28 cellular contexts compared by ENCODE assay signal in genomic region chr12:18261906-18262305, GRCh38. TPM values are rescaled to one million over a fixed set of nuclear protein-coding genes. Genes with fewer than 3 reads are reported as not detected.
DNase-seq lines count a peak whose midpoint lies in the region; FAIRE-seq and TF ChIP-seq lines count a peak whose summit lies in the region.
"Had no signal": no experiment of that assay in that cellular context is flagged by ENCODE, and none has a peak within 500 bp of the region (broad histone marks: within the 10 kb centered on the region; RNA-seq: fewer than 3 reads in every experiment).

No MANE protein-coding gene starts in this region.

- intact Hi-C loops in breast epithelium (cut with DNase I; ENCODE audit: low total_unique reads): no loop called here

- H3K9ac ChIP-seq in keratinocyte (ENCODE audit: control insufficient read depth, extremely low read depth, insufficient read depth, low read length) (peak overlapping the region; percentile 71), smooth muscle cell (ENCODE audit: low read depth) (no peak overlapping the region)

- 79% methylated on average over 5 of the region's 5 CpGs for WGBS in smooth muscle cell (ENCODE audit: low lambda C conversion rate)

- H4K20me1 ChIP-seq in keratinocyte (ENCODE audit: control insufficient read depth, extremely low read depth, insufficient read depth, low read length) (no peaks in the 10 kb centered on the region), smooth muscle cell (ENCODE audit: low read depth) (no peaks in the 10 kb centered on the region)

- H3K9me3 ChIP-seq in breast epithelium: no peaks in the 10 kb centered on the region
- no peaks in the 10 kb centered on the region for H3K9me3 ChIP-seq in keratinocyte (ENCODE audit: control insufficient read depth, low read depth, low read length)
- H3K9me3 ChIP-seq in smooth muscle cell (replicated peaks; ENCODE audit: low read depth): no peaks in the 10 kb centered on the region
- H3K9me3 ChIP-seq: colonic mucosa, SJCRH30, thyroid gland had no signal

- H3K79me2 ChIP-seq in keratinocyte (ENCODE audit: control insufficient read depth, insufficient read depth, low read length): peaks cover 23% of the 10 kb centered on the region
- H3K79me2 ChIP-seq in smooth muscle cell (ENCODE audit: low read depth): no peaks in the 10 kb centered on the region

- H3K4me3 ChIP-seq in breast epithelium (peak overlapping the region in 2 of 3 donors; percentile 49 to 63), keratinocyte (ENCODE audit: control insufficient read depth in 2 of 3, extremely low read depth in 1 of 3, insufficient read depth in 2 of 3, low read depth in 1 of 3, low read length in 3 of 3) (peak overlapping the region; percentile 27 to 65 (median 63)), smooth muscle cell (peak overlapping the region; percentile 25)
- H3K4me3 ChIP-seq: colonic mucosa, SJCRH30, thyroid gland had no signal

- H3K36me3 ChIP-seq in breast epithelium (no peaks in the 10 kb centered on the region), keratinocyte (ENCODE audit: control insufficient read depth in 2 of 2, extremely low read depth in 1 of 2, insufficient read depth in 2 of 2, low read length in 2 of 2) (no peaks in the 10 kb centered on the region), smooth muscle cell (ENCODE audit: low read depth) (no peaks in the 10 kb centered on the region)
- H3K36me3 ChIP-seq: colonic mucosa, SJCRH30, thyroid gland had no signal

- peak overlapping the region; percentile 89 to 92 for H3K27ac ChIP-seq in breast epithelium
- peak overlapping the region; percentile 91 for H3K27ac ChIP-seq in keratinocyte (ENCODE audit: control insufficient read depth, insufficient read depth, low read length)
- H3K27ac ChIP-seq in smooth muscle cell (ENCODE audit: low read depth): no peak overlapping the region
- H3K27ac ChIP-seq: colonic mucosa, SJCRH30, thyroid gland had no signal

- H3K4me1 ChIP-seq in breast epithelium: no peaks in the 10 kb centered on the region
- peaks cover 4% of the 10 kb centered on the region for H3K4me1 ChIP-seq in keratinocyte (ENCODE audit: control insufficient read depth, extremely low read depth, insufficient read depth, low read length)
- H3K4me1 ChIP-seq in smooth muscle cell (ENCODE audit: low read depth): no peaks in the 10 kb centered on the region
- H3K4me1 ChIP-seq: colonic mucosa, SJCRH30, thyroid gland had no signal

- H3K9me1 ChIP-seq in keratinocyte (ENCODE audit: control insufficient read depth, extremely low read depth, insufficient read depth, low read length): no peaks in the 10 kb centered on the region

- peak; percentile 51 for DNase-seq in NCI-H82 (lab: John Stamatoyannopoulos, UW)
- no peak for DNase-seq in breast epithelium (ENCODE audit: low spot score in 2 of 2)
- DNase-seq in keratinocyte (ENCODE audit: low read depth, low spot score): no peak
- no peak for DNase-seq in smooth muscle cell (lab: John Stamatoyannopoulos, UW; ENCODE audit: unreplicated experiment)
- DNase-seq in ACHN: no peak
- no peak for DNase-seq in stimulated activated CD4-positive, alpha-beta T cell treated with anti-CD3 and anti-CD28 coated beads, Interleukin-1b, Interleukin-23, amount 100 ng/mL, for 48 hours
- DNase-seq in stimulated activated CD8-positive, alpha-beta memory T cell treated with anti-CD3 and anti-CD28 coated beads, Interleukin-4, amount 100 ng/mL, for 48 hours: no peak
- DNase-seq: activated CD4-positive, alpha-beta T cell treated with anti-CD3 and anti-CD28 coated beads for 36 hours; activated naive CD4-positive, alpha-beta T cell; activated T-cell treated with anti-CD3 and anti-CD28 coated beads, Interleukin-2, amount 50 U/mL, for 4 hours; AML-193; CD4-positive, alpha-beta memory T cell; colonic mucosa; DMS 273 treated with DMSO at 0.1 percent for 48 hours; head of caudate nucleus; left cardiac atrium; mesenchymal stem cell; NCI-H2081 treated with DMSO at 0.1 percent for 48 hours; occipital lobe; retina; SJCRH30; stimulated activated naive CD8-positive, alpha-beta T cell treated with anti-CD3 and anti-CD28 coated beads, Interleukin-15, Interleukin-2, amounts not matched to agents 100 U/mL and 50 U/mL, for 24 hours; T-helper 17 cell; thyroid gland had no signal

- peak overlapping the region; percentile 83 for H2AFZ ChIP-seq in keratinocyte (ENCODE audit: control insufficient read depth, low read length)
- peak overlapping the region; percentile 4 for H2AFZ ChIP-seq in smooth muscle cell (ENCODE audit: low read depth)

- H3K4me2 ChIP-seq in keratinocyte (ENCODE audit: control insufficient read depth, extremely low read depth, insufficient read depth, low read depth, low read length) (peak overlapping the region; percentile 100), smooth muscle cell (peak overlapping the region; percentile 28)

- FAIRE-seq in keratinocyte (lab: Jason Lieb, UNC): no peak
- FAIRE-seq: bronchial epithelial cell had no signal

- TF ChIP-seq POLR2A in breast epithelium (IDR thresholded peaks at IDR 0.05): no peak

- H3F3A ChIP-seq in smooth muscle cell (ENCODE audit: low read depth): no peaks in the 10 kb centered on the region

- dilution Hi-C loops in keratinocyte (cut with MboI; ENCODE audit: extremely low pct_ligation_motif_present, low sequenced_read_pairs): no loop called here

- no peaks in the 10 kb centered on the region for H3K27me3 ChIP-seq in breast epithelium
- H3K27me3 ChIP-seq in keratinocyte (ENCODE audit: control insufficient read depth, extremely low read depth, insufficient read depth, low read length): no peaks in the 10 kb centered on the region
- peaks cover 4% of the 10 kb centered on the region for H3K27me3 ChIP-seq in smooth muscle cell (ENCODE audit: low read depth)
- H3K27me3 ChIP-seq: colonic mucosa, SJCRH30, thyroid gland had no signal

- TF ChIP-seq CTCF in breast epithelium (IDR thresholded peaks at IDR 0.05) (no peak), keratinocyte (optimal IDR thresholded peaks at IDR 0.05 in 1 of 3, IDR thresholded peaks at IDR 0.05 in 1 of 3, conservative IDR thresholded peaks at IDR 0.05 in 1 of 3; ENCODE audit: extremely low read depth in 1 of 3, insufficient read depth in 2 of 3, low read length in 3 of 3) (no peak), smooth muscle cell (IDR thresholded peaks at IDR 0.05; ENCODE audit: borderline replicate concordance, insufficient read depth, poor library complexity, severe bottlenecking) (no peak)

- in situ Hi-C loops in ACHN (cut with HindIII; ENCODE audit: low pct_ligation_motif_present, low pct_unique_long_range_greater_than_20kb, low sequenced_read_pairs): no loop called here

RNA-seq across cellular contexts. Expression of gene PIK3C2G, which starts 0.6 kb away (rescaled TPM):
- total RNA-seq in breast epithelium (100 to 1,000 TPM in 1 of 3 donors, 10 to 100 TPM in 1, under 1 TPM in 1; 0.16 to 164 (median 35.1) TPM), smooth muscle cell (0.63 and 5.6 TPM in 2 replicates)
- polyA plus RNA-seq in keratinocyte (1.7 to 3.7 TPM (median 2.0 TPM) in 3 replicates), smooth muscle cell (not detected in 2 replicates)
- polyA plus RNA-seq in keratinocyte (2011; ENCODE audit: low read depth): 0.24 TPM
- polyA plus RNA-seq in keratinocyte (2011; cell fraction: cytosol; rRNA removed): 0.91 and 2.4 TPM in 2 replicates
- 3.0 and 3.2 TPM in 2 replicates for polyA plus RNA-seq in keratinocyte (2011; cell fraction: nucleus; rRNA removed)
- polyA plus RNA-seq in keratinocyte (2012; ENCODE audit: low replicate concordance): 0.42 and 1.4 TPM in 2 replicates
- 0.82 to 7.4 TPM (median 3.4 TPM) in 3 replicates for polyA minus RNA-seq in keratinocyte
- 0.58 TPM for polyA minus RNA-seq in keratinocyte (2011; cell fraction: cytosol; rRNA and poly(A)+ RNA removed)
- 5.6 and 12.3 TPM in 2 replicates for polyA minus RNA-seq in keratinocyte (2011; cell fraction: nucleus; rRNA and poly(A)+ RNA removed)
- total RNA-seq: activated CD4-positive, alpha-beta T cell treated with anti-CD3 and anti-CD28 coated beads for 36 hours; activated CD8-positive, alpha-beta memory T cell treated with anti-CD3 and anti-CD28 coated beads for 36 hours; activated T-cell treated with anti-CD3 and anti-CD28 coated beads, Interleukin-2, amount 50 U/mL, for 4 hours; CD4-positive, alpha-beta memory T cell; G401; HT-29; left cardiac atrium; T-helper 17 cell had no signal
- polyA plus RNA-seq: CD4-positive, alpha-beta memory T cell had no signal
